In genomic region chr7:84042110-84042539, GRCh38 we compare ENCODE assay signal across 9 cellular contexts.
A peak's percentile ranks its signal among the peaks of the same experiment; 100 is the strongest.
DNase-seq lines count a peak whose midpoint lies in the region; ATAC-seq and TF ChIP-seq lines count a peak whose summit lies in the region.
"Had no signal": no experiment of that assay in that cellular context is flagged by ENCODE, and none has a peak within 500 bp of the region (broad histone marks: within the 10 kb centered on the region; RNA-seq: fewer than 3 reads in every experiment).

No MANE protein-coding gene starts in this region.

- RAD21 ChIA-PET in HCT116 (lab: Charles Lee; ENCODE audit: low non-redundant PET in 1 of 2, low total read pairs in 2 of 2, uncharacterized antibody in 2 of 2, unreplicated experiment in 2 of 2) = no interaction called here

- TF ChIP-seq CTCF in HCT116 (IDR thresholded peaks at IDR 0.05 in 2 of 3, conservative IDR thresholded peaks at IDR 0.05 in 1 of 3; ENCODE audit: borderline replicate concordance in 1 of 3, insufficient read depth in 1 of 3, low read depth in 2 of 3, low read length in 2 of 3) (no peak), foreskin fibroblast (IDR thresholded peaks at IDR 0.05; ENCODE audit: low read depth, low read length) (no peak), stomach (IDR thresholded peaks at IDR 0.05) (no peak)

- H3K9me3 ChIP-seq in HCT116 (ENCODE audit: control insufficient read depth in 1 of 2, insufficient read depth in 1 of 2, low read depth in 1 of 2, low read length in 2 of 2) = no peaks in the 10 kb centered on the region
- H3K9me3 ChIP-seq in stomach = no peaks in the 10 kb centered on the region

- H2AFZ ChIP-seq in HCT116 (ENCODE audit: low read depth, low read length, poor library complexity, severe bottlenecking) = peak overlapping the region; percentile 63

- H4K20me1 ChIP-seq in HCT116 (ENCODE audit: insufficient read depth) = no peaks in the 10 kb centered on the region

- H3K9ac ChIP-seq in HCT116 (ENCODE audit: low read length) = peak overlapping the region; percentile 16; the same call in 1 of the 2 replicates

- H3K4me1 ChIP-seq in HCT116 (ENCODE audit: control insufficient read depth in 1 of 2, insufficient read depth in 2 of 2, low read length in 2 of 2) = peaks cover 9 to 28% of the 10 kb centered on the region in 2 experiments
- H3K4me1 ChIP-seq in stomach = peaks cover 0 to 19% (median 6%) of the 10 kb centered on the region in 4 donors

- CTCF ChIA-PET in HCT116 (lab: Charles Lee) = no interaction called here

- H3K9me2 ChIP-seq in HCT116 (ENCODE audit: insufficient read depth) = no peaks in the 10 kb centered on the region

- intact Hi-C loops in HCT116 (cut with micrococcal nuclease) (no loop called here), stomach (cut with DNase I; ENCODE audit: low total_unique reads) (no loop called here)

- TF ChIP-seq RAD21 in HCT116 (IDR thresholded peaks at IDR 0.05; ENCODE audit: low read depth) = no peak

- TF ChIP-seq EP300 in stomach (IDR thresholded peaks at IDR 0.05) = no peak

- H3K79me2 ChIP-seq in HCT116 (ENCODE audit: insufficient read depth, low read length) = no peaks in the 10 kb centered on the region

- ATAC-seq in HCT116 (peak; percentile 87), HG02642 (IDR thresholded peaks at IDR 0.05; ENCODE audit: poor library complexity, unreplicated experiment) (no peak)

- POLR2A ChIA-PET in HCT116 (lab: Charles Lee) = no interaction called here

- peak overlapping the region; percentile 46; the same call in 1 of the 2 replicates for H3K27ac ChIP-seq in HCT116 (ENCODE audit: low read depth, low read length)
- no peak overlapping the region for H3K27ac ChIP-seq in stomach

- H3K4me3 ChIP-seq in HCT116 (replicated peaks in 1 of 2; ENCODE audit: low read depth in 1 of 2, low read length in 2 of 2) (0 out of 4 replicates have a peak overlapping the region, but pooled peaks of 1 of the 2 experiments have one; percentile 7), foreskin fibroblast (ENCODE audit: low read depth in 1 of 2, low read length in 2 of 2) (no peak overlapping the region), stomach (no peak overlapping the region)

- H3K27me3 ChIP-seq in HCT116 (ENCODE audit: insufficient read depth, low read length) (no peaks in the 10 kb centered on the region), stomach (no peaks in the 10 kb centered on the region)

- BruUV-seq in HCT116 (replicated peaks; lab: Mats Ljungman, UMichigan) = no TSS peak

- H3K36me3 ChIP-seq in HCT116 (ENCODE audit: control insufficient read depth in 1 of 2, insufficient read depth in 2 of 2, low read length in 2 of 2) = no peaks in the 10 kb centered on the region
- H3K36me3 ChIP-seq in stomach = no peaks in the 10 kb centered on the region

- peak overlapping the region; percentile 61 for H3K4me2 ChIP-seq in HCT116 (ENCODE audit: low read length)

- DNase-seq in HCT116 (ENCODE audit: low read depth, low spot score) (peak; percentile 36), SW480 (ENCODE audit: low spot score) (peak; percentile 92), foreskin fibroblast (peak; percentile 96 to 97), stomach (peak; percentile 26), NCI-H1092 treated with DMSO at 0.1 percent for 48 hours (lab: John Stamatoyannopoulos, UW) (no peak), midbrain (lab: John Stamatoyannopoulos, UW) (no peak)
- DNase-seq: activated CD4-positive, alpha-beta T cell treated with anti-CD3 and anti-CD28 coated beads, Interleukin-2, amount 50 U/mL, for 48 hours; SHP77 treated with DMSO at 0.1 percent for 48 hours had no signal

- no peak for TF ChIP-seq POLR2A in HCT116 (IDR thresholded peaks at IDR 0.05; ENCODE audit: borderline replicate concordance, extremely low read depth, insufficient read depth, insufficient read length)
- no peak for TF ChIP-seq POLR2A in stomach (IDR thresholded peaks at IDR 0.05)

- 59 to 67% (median 60%) methylated on average over 7 of the region's 7 CpGs for WGBS in stomach, 5 donors

TF ChIP-seq in HCT116, 20 proteins besides CTCF, POLR2A, EP300 and RAD21:
- TF ChIP-seq MAX (IDR thresholded peaks at IDR 0.05) = no peak
- no peak for TF ChIP-seq ZBTB33 (IDR thresholded peaks at IDR 0.05; ENCODE audit: extremely low read depth, insufficient replicate concordance, low read length)
- peak; percentile 53 for TF ChIP-seq FOSL1 (IDR thresholded peaks at IDR 0.05; ENCODE audit: low read depth)
- 0 out of 2 replicates have a peak, but pooled peaks have one; percentile 48 for TF ChIP-seq CBX3 (IDR thresholded peaks at IDR 0.05; ENCODE audit: low read depth)
- TF ChIP-seq POLR2AphosphoS5 (IDR thresholded peaks at IDR 0.05; ENCODE audit: low read depth, low read length) = no peak
- 0 out of 2 replicates have a peak, but pooled peaks have one; percentile 11 for TF ChIP-seq EGR1 (IDR thresholded peaks at IDR 0.05; ENCODE audit: low read depth)
- TF ChIP-seq SRF (IDR thresholded peaks at IDR 0.05; ENCODE audit: low read depth) = 0 out of 2 replicates have a peak, but pooled peaks have one; percentile 17
- TF ChIP-seq SP1 (IDR thresholded peaks at IDR 0.05; ENCODE audit: low read depth) = peak; percentile 49

Comparison
In these comparisons a context has a peak if more than half of its experiments do, and no peak if none do; other contexts are left out.
1. DNase-seq: peak in HCT116 (single experiment), SW480 (single experiment), foreskin fibroblast (2 of 2) and stomach (single experiment); none in NCI-H1092 treated with DMSO at 0.1 percent for 48 hours (single experiment) and midbrain (single experiment).